8 cellular contexts compared by ENCODE assay signal in genomic region chr19:1259873-1260748, GRCh38. TPM values are rescaled to one million over a fixed set of nuclear protein-coding genes. Genes with fewer than 3 reads are reported as not detected.
DNase-seq lines count a peak whose midpoint lies in the region; ATAC-seq and TF ChIP-seq lines count a peak whose summit lies in the region.

No MANE protein-coding gene starts in this region.

- no peaks in the 10 kb centered on the region for H3K9me3 Mint-ChIP-seq in activated T-cell treated with anti-CD3 and anti-CD28 coated beads, Interleukin-2, amount 50 U/mL, for 24 hours

- DNase-seq in activated T-cell treated with anti-CD3 and anti-CD28 coated beads, Interleukin-2, amount 50 U/mL, for 24 hours, result no peak
- DNase-seq in fibroblast of villous mesenchyme (ENCODE audit: low read depth), result no peak
- no peak for DNase-seq in retinal pigment epithelial cell (ENCODE audit: low read depth)
- no peak for DNase-seq in NCI-H1930 (lab: John Stamatoyannopoulos, UW)

- H3K27ac Mint-ChIP-seq in activated T-cell treated with anti-CD3 and anti-CD28 coated beads, Interleukin-2, amount 50 U/mL, for 24 hours, result peak overlapping the region; percentile 98

- TF ChIP-seq POLR2A in GM19193 (IDR thresholded peaks at IDR 0.05; ENCODE audit: extremely low read depth, insufficient read depth, insufficient read length), result peak; percentile 29

- peaks cover 64% of the 10 kb centered on the region for H3K4me1 Mint-ChIP-seq in activated T-cell treated with anti-CD3 and anti-CD28 coated beads, Interleukin-2, amount 50 U/mL, for 24 hours (ENCODE audit: low read depth)

- no peaks in the 10 kb centered on the region for H3K27me3 Mint-ChIP-seq in activated T-cell treated with anti-CD3 and anti-CD28 coated beads, Interleukin-2, amount 50 U/mL, for 24 hours

- H3K36me3 Mint-ChIP-seq in activated T-cell treated with anti-CD3 and anti-CD28 coated beads, Interleukin-2, amount 50 U/mL, for 24 hours (ENCODE audit: low read depth), result peaks cover 61% of the 10 kb centered on the region

- H3K4me3 ChIP-seq in fibroblast of villous mesenchyme (ENCODE audit: low read depth, low read length), result peak overlapping the region; percentile 39
- H3K4me3 ChIP-seq in retinal pigment epithelial cell (ENCODE audit: low read length), result peak overlapping the region; percentile 30

- ATAC-seq in HG03432 (IDR thresholded peaks at IDR 0.05; ENCODE audit: unreplicated experiment) (peak; percentile 4), GM18868 (IDR thresholded peaks at IDR 0.05; ENCODE audit: unreplicated experiment) (no peak), HG02870 (IDR thresholded peaks at IDR 0.05; ENCODE audit: unreplicated experiment) (no peak)

- TF ChIP-seq CTCF in fibroblast of villous mesenchyme (IDR thresholded peaks at IDR 0.05; ENCODE audit: insufficient read depth, low read depth, low read length) (no peak), retinal pigment epithelial cell (conservative IDR thresholded peaks at IDR 0.05; ENCODE audit: low read depth, low read length) (no peak)

- peak overlapping the region; percentile 84 for H3K4me3 Mint-ChIP-seq in activated T-cell treated with anti-CD3 and anti-CD28 coated beads, Interleukin-2, amount 50 U/mL, for 24 hours

RNA-seq across cellular contexts. Expression of gene CIRBP, which starts 9.0 kb away (rescaled TPM):
- 85.5 and 140 TPM in 2 replicates for total RNA-seq in fibroblast of villous mesenchyme

RNA-seq across cellular contexts. Expression of gene MIDN, which starts 11.7 kb away (rescaled TPM):
- 14.2 and 15.5 TPM in 2 replicates for total RNA-seq in fibroblast of villous mesenchyme

RNA-seq across cellular contexts. Expression of gene FAM174C, which starts 15.2 kb away (rescaled TPM):
- 17.3 and 21.9 TPM in 2 replicates for total RNA-seq in fibroblast of villous mesenchyme

RNA-seq across cellular contexts. Expression of gene ATP5F1D, which starts 18.6 kb away (rescaled TPM):
- total RNA-seq in fibroblast of villous mesenchyme, result 12.1 and 15.1 TPM in 2 replicates

RNA-seq across cellular contexts. Expression of gene CBARP, which starts 22.3 kb away (rescaled TPM):
- total RNA-seq in fibroblast of villous mesenchyme, result 5.8 and 6.0 TPM in 2 replicates
